In genomic region chr2:213145723-213146242, GRCh38 we compare ENCODE assay signal across 2 cellular contexts.
TF ChIP-seq lines count a peak whose summit lies in the region.

No MANE protein-coding gene starts in this region.

TF ChIP-seq in GM12891, 5 proteins besides CTCF, POLR2A, EP300 and RAD21 (continued from another document):
- TF ChIP-seq POLR2AphosphoS5 (IDR thresholded peaks at IDR 0.05; ENCODE audit: low read depth, low read length) = no peak
- TF ChIP-seq SPI1 (IDR thresholded peaks at IDR 0.05; ENCODE audit: low read depth, low read length) = no peak
- no peak for TF ChIP-seq POU2F2 (IDR thresholded peaks at IDR 0.05; ENCODE audit: low read depth, low read length)
- no peak for TF ChIP-seq PAX5 (IDR thresholded peaks at IDR 0.05; ENCODE audit: insufficient read depth, low read length, severe bottlenecking)

TF ChIP-seq in HepG2, 621 proteins besides CTCF, POLR2A, EP300 and RAD21 (continued from another document):
- TF ChIP-seq THAP11 (CRISPR knock-in tag; IDR thresholded peaks at IDR 0.05) = no peak
- no peak for TF ChIP-seq PHF5A (CRISPR knock-in tag; IDR thresholded peaks at IDR 0.05; ENCODE audit: low read depth, unreplicated experiment)
- no peak for TF ChIP-seq ZNF180 (CRISPR knock-in tag; IDR thresholded peaks at IDR 0.05; ENCODE audit: borderline replicate concordance, low read depth)
- no peak for TF ChIP-seq XBP1 (CRISPR knock-in tag; IDR thresholded peaks at IDR 0.05)
- no peak for TF ChIP-seq ZZZ3 (CRISPR knock-in tag; IDR thresholded peaks at IDR 0.05; ENCODE audit: borderline replicate concordance)
- no peak for TF ChIP-seq TRAFD1 (CRISPR knock-in tag; IDR thresholded peaks at IDR 0.05; ENCODE audit: borderline replicate concordance)
- no peak for TF ChIP-seq ELK4 (CRISPR knock-in tag; IDR thresholded peaks at IDR 0.05; ENCODE audit: borderline replicate concordance)
- TF ChIP-seq ZNF75D (CRISPR knock-in tag; IDR thresholded peaks at IDR 0.05; ENCODE audit: borderline replicate concordance) = no peak
- no peak for TF ChIP-seq DDIT3 (CRISPR knock-in tag; IDR thresholded peaks at IDR 0.05)
- TF ChIP-seq NR2C2 (CRISPR knock-in tag; IDR thresholded peaks at IDR 0.05; ENCODE audit: borderline replicate concordance) = no peak
- no peak for TF ChIP-seq GABPB1 (CRISPR knock-in tag; IDR thresholded peaks at IDR 0.05)
- TF ChIP-seq ZNF292 (CRISPR knock-in tag; IDR thresholded peaks at IDR 0.05; ENCODE audit: borderline replicate concordance, low read depth) = no peak
- no peak for TF ChIP-seq ZNF446 (CRISPR knock-in tag; IDR thresholded peaks at IDR 0.05)
- TF ChIP-seq ZNF326 (CRISPR knock-in tag; IDR thresholded peaks at IDR 0.05; ENCODE audit: borderline replicate concordance) = no peak
- TF ChIP-seq ZNF513 (CRISPR knock-in tag; conservative IDR thresholded peaks at IDR 0.05) = no peak
- no peak for TF ChIP-seq HHEX (CRISPR knock-in tag; IDR thresholded peaks at IDR 0.05)
